Comparison of ENCODE assay signal across 20 cellular contexts in genomic region chr10:122656308-122656705, GRCh38. TPM values are rescaled to one million over a fixed set of nuclear protein-coding genes. Genes with fewer than 3 reads are reported as not detected.
"Had no signal": no experiment of that assay in that cellular context is flagged by ENCODE, and none has a peak within 500 bp of the region (broad histone marks: within the 10 kb centered on the region; RNA-seq: fewer than 3 reads in every experiment).

No MANE protein-coding gene starts in this region.

- H3K36me3 ChIP-seq: heart right ventricle, thyroid gland had no signal

- FAIRE-seq: keratinocyte, urothelium cell line had no signal

- DNase-seq: activated B cell treated with CpG ODN at 0.5 μM for 24 hours; activated CD4-positive, alpha-beta T cell treated with anti-CD3 and anti-CD28 coated beads for 4 hours; activated CD4-positive, alpha-beta T cell treated with anti-CD3 and anti-CD28 coated beads, Interleukin-2, amount 50 U/mL, for 48 hours; activated naive CD4-positive, alpha-beta T cell treated with anti-CD3 and anti-CD28 coated beads, Interleukin-2, amount 10 ng/mL, durations not matched to agents 7 days and 5 days; activated T-cell treated with anti-CD3 and anti-CD28 coated beads, Interleukin-2, amount 50 U/mL, for 48 hours; heart right ventricle; midbrain; stimulated activated CD4-positive, alpha-beta T cell treated with anti-CD3 and anti-CD28 coated beads, Interleukin-2, amount 100 ng/mL, for 48 hours; stimulated activated CD8-positive, alpha-beta memory T cell treated with anti-CD3 and anti-CD28 coated beads, Interleukin-4, amount 100 ng/mL, for 48 hours; stimulated activated naive CD4-positive, alpha-beta T cell; T-helper 1 cell had no signal

- H3K4me1 ChIP-seq: heart right ventricle, parathyroid adenoma, thyroid gland had no signal

- H3K9ac ChIP-seq: parathyroid adenoma had no signal

- H3K27ac ChIP-seq: heart right ventricle, parathyroid adenoma, thyroid gland had no signal

- H3K4me3 ChIP-seq: heart right ventricle, thyroid gland had no signal

- H3K27me3 ChIP-seq: thyroid gland had no signal

- ATAC-seq: sciatic nerve had no signal

- H3K9me3 ChIP-seq: thyroid gland had no signal

RNA-seq across cellular contexts. Expression of gene C10orf120, which starts 43.3 kb away (rescaled TPM):
- total RNA-seq: activated B cell treated with CpG ODN at 0.5 μM for 24 hours, cardiac septum, chondrocyte, epithelial cell of proximal tubule, fibroblast of lung, heart right ventricle, sciatic nerve, thyroid gland had no signal
- polyA plus RNA-seq: fibroblast of lung, heart right ventricle, keratinocyte had no signal
